ENCODE assay signal across 2 cellular contexts in the genomic region with DNA sequence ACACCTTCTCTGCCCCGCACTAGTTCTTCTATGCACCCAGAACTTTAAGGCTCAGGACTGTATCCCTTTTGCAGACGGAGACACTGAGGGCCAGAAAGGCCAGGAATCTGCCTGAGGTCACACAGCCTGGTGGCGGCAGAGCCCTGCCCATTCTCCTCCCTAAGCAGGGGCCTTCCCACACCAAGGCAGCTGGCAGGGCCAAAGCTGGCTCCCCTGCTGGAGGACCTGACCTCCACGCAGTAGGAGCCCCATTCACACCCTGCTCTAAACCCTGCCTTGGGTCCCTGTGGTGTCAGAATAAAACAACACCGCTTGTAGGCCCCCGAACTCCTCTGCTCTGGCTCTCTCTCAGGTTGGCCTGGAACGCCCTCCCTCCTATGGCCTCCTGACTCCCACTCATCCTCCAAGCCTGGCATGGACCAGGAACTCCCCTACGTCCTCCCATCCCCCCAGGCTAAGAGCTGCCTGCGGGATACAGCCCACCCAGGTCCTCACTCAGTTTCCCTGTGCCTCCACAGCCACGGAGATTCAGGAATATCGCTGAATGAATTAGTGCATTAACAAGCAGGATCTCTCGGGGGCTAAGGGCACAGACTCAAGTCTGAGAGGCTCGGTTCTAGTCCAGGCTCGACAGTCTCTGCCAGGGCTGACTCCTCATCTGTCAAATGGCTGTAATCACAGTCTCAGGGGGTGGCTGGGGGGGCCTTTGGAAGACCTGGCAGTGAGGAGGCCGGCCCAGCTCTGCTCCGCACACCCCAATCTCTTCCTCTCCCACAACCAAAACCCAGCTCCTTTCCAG.
TF ChIP-seq lines count a peak whose summit lies in the region.

No MANE protein-coding gene starts in this region.

TF ChIP-seq in GM23338, 12 proteins besides CTCF, POLR2A, EP300 and RAD21 (continued from another document and continues in another):
- TF ChIP-seq, protein P1, sequence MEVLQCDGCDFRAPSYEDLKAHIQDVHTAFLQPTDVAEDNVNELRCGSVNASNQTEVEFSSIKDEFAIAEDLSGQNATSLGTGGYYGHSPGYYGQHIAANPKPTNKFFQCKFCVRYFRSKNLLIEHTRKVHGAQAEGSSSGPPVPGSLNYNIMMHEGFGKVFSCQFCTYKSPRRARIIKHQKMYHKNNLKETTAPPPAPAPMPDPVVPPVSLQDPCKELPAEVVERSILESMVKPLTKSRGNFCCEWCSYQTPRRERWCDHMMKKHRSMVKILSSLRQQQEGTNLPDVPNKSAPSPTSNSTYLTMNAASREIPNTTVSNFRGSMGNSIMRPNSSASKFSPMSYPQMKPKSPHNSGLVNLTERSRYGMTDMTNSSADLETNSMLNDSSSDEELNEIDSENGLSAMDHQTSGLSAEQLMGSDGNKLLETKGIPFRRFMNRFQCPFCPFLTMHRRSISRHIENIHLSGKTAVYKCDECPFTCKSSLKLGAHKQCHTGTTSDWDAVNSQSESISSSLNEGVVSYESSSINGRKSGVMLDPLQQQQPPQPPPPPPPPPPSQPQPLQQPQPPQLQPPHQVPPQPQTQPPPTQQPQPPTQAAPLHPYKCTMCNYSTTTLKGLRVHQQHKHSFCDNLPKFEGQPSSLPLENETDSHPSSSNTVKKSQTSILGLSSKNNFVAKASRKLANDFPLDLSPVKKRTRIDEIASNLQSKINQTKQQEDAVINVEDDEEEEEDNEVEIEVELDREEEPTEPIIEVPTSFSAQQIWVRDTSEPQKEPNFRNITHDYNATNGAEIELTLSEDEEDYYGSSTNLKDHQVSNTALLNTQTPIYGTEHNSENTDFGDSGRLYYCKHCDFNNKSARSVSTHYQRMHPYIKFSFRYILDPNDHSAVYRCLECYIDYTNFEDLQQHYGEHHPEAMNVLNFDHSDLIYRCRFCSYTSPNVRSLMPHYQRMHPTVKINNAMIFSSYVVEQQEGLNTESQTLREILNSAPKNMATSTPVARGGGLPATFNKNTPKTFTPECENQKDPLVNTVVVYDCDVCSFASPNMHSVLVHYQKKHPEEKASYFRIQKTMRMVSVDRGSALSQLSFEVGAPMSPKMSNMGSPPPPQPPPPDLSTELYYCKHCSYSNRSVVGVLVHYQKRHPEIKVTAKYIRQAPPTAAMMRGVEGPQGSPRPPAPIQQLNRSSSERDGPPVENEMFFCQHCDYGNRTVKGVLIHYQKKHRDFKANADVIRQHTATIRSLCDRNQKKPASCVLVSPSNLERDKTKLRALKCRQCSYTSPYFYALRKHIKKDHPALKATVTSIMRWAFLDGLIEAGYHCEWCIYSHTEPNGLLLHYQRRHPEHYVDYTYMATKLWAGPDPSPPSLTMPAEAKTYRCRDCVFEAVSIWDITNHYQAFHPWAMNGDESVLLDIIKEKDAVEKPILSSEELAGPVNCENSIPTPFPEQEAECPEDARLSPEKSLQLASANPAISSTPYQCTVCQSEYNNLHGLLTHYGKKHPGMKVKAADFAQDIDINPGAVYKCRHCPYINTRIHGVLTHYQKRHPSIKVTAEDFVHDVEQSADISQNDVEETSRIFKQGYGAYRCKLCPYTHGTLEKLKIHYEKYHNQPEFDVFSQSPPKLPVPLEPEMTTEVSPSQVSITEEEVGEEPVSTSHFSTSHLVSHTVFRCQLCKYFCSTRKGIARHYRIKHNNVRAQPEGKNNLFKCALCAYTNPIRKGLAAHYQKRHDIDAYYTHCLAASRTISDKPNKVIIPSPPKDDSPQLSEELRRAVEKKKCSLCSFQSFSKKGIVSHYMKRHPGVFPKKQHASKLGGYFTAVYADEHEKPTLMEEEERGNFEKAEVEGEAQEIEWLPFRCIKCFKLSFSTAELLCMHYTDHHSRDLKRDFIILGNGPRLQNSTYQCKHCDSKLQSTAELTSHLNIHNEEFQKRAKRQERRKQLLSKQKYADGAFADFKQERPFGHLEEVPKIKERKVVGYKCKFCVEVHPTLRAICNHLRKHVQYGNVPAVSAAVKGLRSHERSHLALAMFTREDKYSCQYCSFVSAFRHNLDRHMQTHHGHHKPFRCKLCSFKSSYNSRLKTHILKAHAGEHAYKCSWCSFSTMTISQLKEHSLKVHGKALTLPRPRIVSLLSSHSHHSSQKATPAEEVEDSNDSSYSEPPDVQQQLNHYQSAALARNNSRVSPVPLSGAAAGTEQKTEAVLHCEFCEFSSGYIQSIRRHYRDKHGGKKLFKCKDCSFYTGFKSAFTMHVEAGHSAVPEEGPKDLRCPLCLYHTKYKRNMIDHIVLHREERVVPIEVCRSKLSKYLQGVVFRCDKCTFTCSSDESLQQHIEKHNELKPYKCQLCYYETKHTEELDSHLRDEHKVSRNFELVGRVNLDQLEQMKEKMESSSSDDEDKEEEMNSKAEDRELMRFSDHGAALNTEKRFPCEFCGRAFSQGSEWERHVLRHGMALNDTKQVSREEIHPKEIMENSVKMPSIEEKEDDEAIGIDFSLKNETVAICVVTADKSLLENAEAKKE (CRISPR knock-in tag; IDR thresholded peaks at IDR 0.05), result no peak
- TF ChIP-seq, protein P2, sequence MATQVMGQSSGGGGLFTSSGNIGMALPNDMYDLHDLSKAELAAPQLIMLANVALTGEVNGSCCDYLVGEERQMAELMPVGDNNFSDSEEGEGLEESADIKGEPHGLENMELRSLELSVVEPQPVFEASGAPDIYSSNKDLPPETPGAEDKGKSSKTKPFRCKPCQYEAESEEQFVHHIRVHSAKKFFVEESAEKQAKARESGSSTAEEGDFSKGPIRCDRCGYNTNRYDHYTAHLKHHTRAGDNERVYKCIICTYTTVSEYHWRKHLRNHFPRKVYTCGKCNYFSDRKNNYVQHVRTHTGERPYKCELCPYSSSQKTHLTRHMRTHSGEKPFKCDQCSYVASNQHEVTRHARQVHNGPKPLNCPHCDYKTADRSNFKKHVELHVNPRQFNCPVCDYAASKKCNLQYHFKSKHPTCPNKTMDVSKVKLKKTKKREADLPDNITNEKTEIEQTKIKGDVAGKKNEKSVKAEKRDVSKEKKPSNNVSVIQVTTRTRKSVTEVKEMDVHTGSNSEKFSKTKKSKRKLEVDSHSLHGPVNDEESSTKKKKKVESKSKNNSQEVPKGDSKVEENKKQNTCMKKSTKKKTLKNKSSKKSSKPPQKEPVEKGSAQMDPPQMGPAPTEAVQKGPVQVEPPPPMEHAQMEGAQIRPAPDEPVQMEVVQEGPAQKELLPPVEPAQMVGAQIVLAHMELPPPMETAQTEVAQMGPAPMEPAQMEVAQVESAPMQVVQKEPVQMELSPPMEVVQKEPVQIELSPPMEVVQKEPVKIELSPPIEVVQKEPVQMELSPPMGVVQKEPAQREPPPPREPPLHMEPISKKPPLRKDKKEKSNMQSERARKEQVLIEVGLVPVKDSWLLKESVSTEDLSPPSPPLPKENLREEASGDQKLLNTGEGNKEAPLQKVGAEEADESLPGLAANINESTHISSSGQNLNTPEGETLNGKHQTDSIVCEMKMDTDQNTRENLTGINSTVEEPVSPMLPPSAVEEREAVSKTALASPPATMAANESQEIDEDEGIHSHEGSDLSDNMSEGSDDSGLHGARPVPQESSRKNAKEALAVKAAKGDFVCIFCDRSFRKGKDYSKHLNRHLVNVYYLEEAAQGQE (IDR thresholded peaks at IDR 0.05; ENCODE audit: unreplicated experiment), result no peak
- no peak for TF ChIP-seq EZH2 (IDR thresholded peaks at IDR 0.05; ENCODE audit: low read depth, unreplicated experiment)
- TF ChIP-seq JUNB (IDR thresholded peaks at IDR 0.05; ENCODE audit: unreplicated experiment), result no peak
- TF ChIP-seq, protein P3, sequence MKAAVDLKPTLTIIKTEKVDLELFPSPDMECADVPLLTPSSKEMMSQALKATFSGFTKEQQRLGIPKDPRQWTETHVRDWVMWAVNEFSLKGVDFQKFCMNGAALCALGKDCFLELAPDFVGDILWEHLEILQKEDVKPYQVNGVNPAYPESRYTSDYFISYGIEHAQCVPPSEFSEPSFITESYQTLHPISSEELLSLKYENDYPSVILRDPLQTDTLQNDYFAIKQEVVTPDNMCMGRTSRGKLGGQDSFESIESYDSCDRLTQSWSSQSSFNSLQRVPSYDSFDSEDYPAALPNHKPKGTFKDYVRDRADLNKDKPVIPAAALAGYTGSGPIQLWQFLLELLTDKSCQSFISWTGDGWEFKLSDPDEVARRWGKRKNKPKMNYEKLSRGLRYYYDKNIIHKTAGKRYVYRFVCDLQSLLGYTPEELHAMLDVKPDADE (IDR thresholded peaks at IDR 0.05), result no peak
- no peak for TF ChIP-seq EZH2phosphoT487 (IDR thresholded peaks at IDR 0.05; ENCODE audit: unreplicated experiment)
- no peak for TF ChIP-seq STAT1 (IDR thresholded peaks at IDR 0.05; ENCODE audit: unreplicated experiment)

TF ChIP-seq in liver, 16 proteins besides CTCF, POLR2A, EP300 and RAD21 (continued from another document):
- TF ChIP-seq, protein P2 (IDR thresholded peaks at IDR 0.05), result no peak
- TF ChIP-seq HNF4A (conservative IDR thresholded peaks at IDR 0.05) (no peak), YY1 (IDR thresholded peaks at IDR 0.05) (no peak), SP1 (IDR thresholded peaks at IDR 0.05) (no peak)
